1 cellular context compared by ENCODE assay signal in genomic region chr5:96199713-96200183, GRCh38.
TF ChIP-seq lines count a peak whose summit lies in the region.

No MANE protein-coding gene starts in this region.

TF ChIP-seq in HepG2, 621 proteins besides CTCF, POLR2A, EP300 and RAD21 (continued from another document and continues in another):
- TF ChIP-seq IKZF5 (CRISPR knock-in tag; IDR thresholded peaks at IDR 0.05) (peak; percentile 34), NR2F6 (IDR thresholded peaks at IDR 0.05) (0 out of 2 replicates have a peak, but pooled peaks have one; percentile 20), NR2F6 (CRISPR knock-in tag; IDR thresholded peaks at IDR 0.05) (no peak; the same call in none of the 2 replicates), CREB1 (IDR thresholded peaks at IDR 0.05) (no peak), CREB1 (CRISPR knock-in tag; IDR thresholded peaks at IDR 0.05) (peak; percentile 59), BCL6 (CRISPR knock-in tag; IDR thresholded peaks at IDR 0.05) (peak; percentile 34; the same call in 1 of the 2 replicates), NCOR1 (IDR thresholded peaks at IDR 0.05; ENCODE audit: borderline replicate concordance, low read length) (peak; percentile 95; the same call in 1 of the 2 replicates), SMC3 (IDR thresholded peaks at IDR 0.05; ENCODE audit: low read length) (peak; percentile 31; the same call in 1 of the 2 replicates), RBFOX2 (IDR thresholded peaks at IDR 0.05; ENCODE audit: low read depth, low read length) (peak; percentile 64), HNF1A (IDR thresholded peaks at IDR 0.05; ENCODE audit: low read depth) (peak; percentile 96), HNF1A (CRISPR knock-in tag; IDR thresholded peaks at IDR 0.05; ENCODE audit: borderline replicate concordance) (peak; percentile 98), ZFP90 (CRISPR knock-in tag; IDR thresholded peaks at IDR 0.05; ENCODE audit: borderline replicate concordance) (no peak), ZGPAT (CRISPR knock-in tag; IDR thresholded peaks at IDR 0.05) (peak; percentile 60; the same call in 1 of the 2 replicates), ONECUT2 (CRISPR knock-in tag; IDR thresholded peaks at IDR 0.05) (0 out of 2 replicates have a peak, but pooled peaks have one; percentile 30), ZBTB26 (CRISPR knock-in tag; IDR thresholded peaks at IDR 0.05; ENCODE audit: borderline replicate concordance) (0 out of 2 replicates have a peak, but pooled peaks have one; percentile 48), ZNF281 (CRISPR knock-in tag; IDR thresholded peaks at IDR 0.05; ENCODE audit: borderline replicate concordance) (no peak), CERS6 (CRISPR knock-in tag; IDR thresholded peaks at IDR 0.05) (no peak), SOX5 (CRISPR knock-in tag; IDR thresholded peaks at IDR 0.05; ENCODE audit: borderline replicate concordance) (peak; percentile 95), HDAC1 (CRISPR knock-in tag; IDR thresholded peaks at IDR 0.05) (peak; percentile 35; the same call in 1 of the 2 replicates), KDM4B (CRISPR knock-in tag; IDR thresholded peaks at IDR 0.05) (no peak), ZNF609 (CRISPR knock-in tag; IDR thresholded peaks at IDR 0.05; ENCODE audit: borderline replicate concordance) (peak; percentile 54; the same call in 1 of the 2 replicates), ZNF343 (CRISPR knock-in tag; IDR thresholded peaks at IDR 0.05) (no peak), ZNF543 (CRISPR knock-in tag; IDR thresholded peaks at IDR 0.05) (no peak), JUN (CRISPR knock-in tag; IDR thresholded peaks at IDR 0.05) (no peak), RCOR2 (CRISPR knock-in tag; IDR thresholded peaks at IDR 0.05) (peak; percentile 57; the same call in 1 of the 2 replicates), SP5 (CRISPR knock-in tag; IDR thresholded peaks at IDR 0.05; ENCODE audit: borderline replicate concordance, low read depth) (0 out of 2 replicates have a peak, but pooled peaks have one; percentile 27), ZNF629 (CRISPR knock-in tag; conservative IDR thresholded peaks at IDR 0.05) (no peak), HNF4A (CRISPR knock-in tag; IDR thresholded peaks at IDR 0.05) (peak; percentile 69), SOX6 (IDR thresholded peaks at IDR 0.05) (no peak), SOX6 (CRISPR knock-in tag; IDR thresholded peaks at IDR 0.05) (peak; percentile 95), CREM (IDR thresholded peaks at IDR 0.05) (peak; percentile 71), CREM (CRISPR knock-in tag; IDR thresholded peaks at IDR 0.05) (no peak), GATAD2A (CRISPR knock-in tag; IDR thresholded peaks at IDR 0.05) (peak; percentile 89), HIC2 (CRISPR knock-in tag; IDR thresholded peaks at IDR 0.05; ENCODE audit: low read depth) (no peak), SALL1 (CRISPR knock-in tag; IDR thresholded peaks at IDR 0.05) (peak; percentile 94), ARID5B (CRISPR knock-in tag; IDR thresholded peaks at IDR 0.05) (peak; percentile 86)
